11 cellular contexts compared by ENCODE assay signal in the genomic region with DNA sequence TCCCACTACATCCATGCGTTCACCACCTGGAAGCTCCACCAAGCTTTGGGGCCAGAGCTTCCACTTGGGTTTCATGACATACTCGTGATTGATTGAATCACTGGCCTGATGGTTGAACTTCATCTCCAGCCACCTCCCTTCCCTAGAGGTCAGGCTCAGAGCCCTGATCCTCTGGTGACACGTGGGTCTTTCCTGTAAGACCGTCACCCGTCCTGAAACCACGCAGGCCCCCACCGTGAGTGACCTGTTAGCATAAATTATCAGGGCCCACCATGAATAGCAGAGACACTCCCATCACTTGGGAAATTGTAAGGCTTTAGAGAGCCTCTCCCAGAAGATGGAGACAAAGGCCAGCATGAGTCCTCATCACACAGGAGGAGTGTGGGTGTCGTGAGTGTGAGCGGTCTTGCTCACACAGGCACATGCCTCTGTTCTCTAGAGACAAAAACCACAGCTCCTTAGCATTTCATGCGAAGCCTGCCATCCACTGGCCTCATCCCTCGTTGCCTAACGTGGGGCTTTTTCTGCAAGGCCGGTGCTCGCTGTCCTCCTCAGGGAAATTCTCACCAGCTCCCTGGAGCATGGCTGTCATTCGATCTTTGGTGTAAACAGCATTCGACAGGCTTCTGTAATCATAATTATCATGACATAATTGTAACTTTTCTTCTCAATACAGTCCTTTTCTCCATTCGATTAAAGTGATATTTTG.
DNase-seq lines count a peak whose midpoint lies in the region; ATAC-seq and TF ChIP-seq lines count a peak whose summit lies in the region.
"Had no signal": no experiment of that assay in that cellular context is flagged by ENCODE, and none has a peak within 500 bp of the region (broad histone marks: within the 10 kb centered on the region; RNA-seq: fewer than 3 reads in every experiment).

No MANE protein-coding gene starts in this region.

- no peak overlapping the region for H3K4me3 Mint-ChIP-seq in T-helper 17 cell

- H3K27ac Mint-ChIP-seq in T-helper 17 cell, result no peak overlapping the region

- ATAC-seq in GM19452 (IDR thresholded peaks at IDR 0.05; ENCODE audit: unreplicated experiment) (peak; percentile 26), HG03442 (IDR thresholded peaks at IDR 0.05; ENCODE audit: unreplicated experiment) (peak; percentile 29), T-helper 17 cell (no peak)

- H3K9me3 ChIP-seq in T-helper 17 cell (ENCODE audit: control insufficient read depth, low read length, poor library complexity, severe bottlenecking), result no peaks in the 10 kb centered on the region
- H3K9me3 ChIP-seq: esophagus squamous epithelium, thoracic aorta had no signal

- no peaks in the 10 kb centered on the region for H3K27me3 Mint-ChIP-seq in T-helper 17 cell

- TF ChIP-seq CTCF in GM12865 (IDR thresholded peaks at IDR 0.05; ENCODE audit: insufficient read depth, low read depth, low read length, missing control alignments), result peak; percentile 51

- DNase-seq in GM12865 (ENCODE audit: low read depth) (peak; percentile 94), globus pallidus (ENCODE audit: low spot score) (peak; percentile 41), NK-92 (lab: John Stamatoyannopoulos, UW; ENCODE audit: unreplicated experiment) (no peak), DMS53 (lab: John Stamatoyannopoulos, UW) (no peak), T-helper 17 cell (no peak), activated gamma-delta T cell treated with Interleukin-2 at 50 U/mL for 16 hours (no peak)
- DNase-seq: esophagus squamous epithelium, NCI-H2171 treated with DMSO at 0.1 percent for 48 hours had no signal

- H3K4me3 ChIP-seq in GM12865 (ENCODE audit: low read depth, low read length), result peak overlapping the region; percentile 43
- H3K4me3 ChIP-seq: esophagus squamous epithelium, thoracic aorta had no signal

- peaks cover 26% of the 10 kb centered on the region for H3K4me1 Mint-ChIP-seq in T-helper 17 cell

- H3K36me3 Mint-ChIP-seq in T-helper 17 cell (ENCODE audit: low read depth), result no peaks in the 10 kb centered on the region

Comparison
In these comparisons a context has a peak if more than half of its experiments do, and no peak if none do; other contexts are left out.
1. DNase-seq: peak in GM12865 (single experiment) and globus pallidus (single experiment); none in NK-92 (single experiment), DMS53 (single experiment), T-helper 17 cell (0 of 3) and activated gamma-delta T cell treated with Interleukin-2 at 50 U/mL for 16 hours (single experiment).